8 cellular contexts compared by ENCODE assay signal in genomic region chr11:72787262-72788104, GRCh38. TPM values are rescaled to one million over a fixed set of nuclear protein-coding genes. Genes with fewer than 3 reads are reported as not detected.
DNase-seq lines count a peak whose midpoint lies in the region; ATAC-seq and TF ChIP-seq lines count a peak whose summit lies in the region.

No MANE protein-coding gene starts in this region.

- in situ Hi-C loops in astrocyte of the cerebellum (cut with HindIII; ENCODE audit: low sequenced_read_pairs): no loop called here

- H3K36me3 ChIP-seq in neutrophil: no peaks in the 10 kb centered on the region
- H3K36me3 ChIP-seq in vagina: no peaks in the 10 kb centered on the region

- peak; percentile 36 for DNase-seq in activated CD4-positive, alpha-beta T cell treated with anti-CD3 and anti-CD28 coated beads for 48 hours
- no peak for DNase-seq in activated CD4-positive, alpha-beta T cell treated with anti-CD3 and anti-CD28 coated beads, Interleukin-2, amount 50 U/mL, for 4 hours
- DNase-seq in NAMALWA (ENCODE audit: low spot score) (peak; percentile 72), astrocyte of the cerebellum (ENCODE audit: low read depth) (no peak), NCI-H128 (lab: John Stamatoyannopoulos, UW; ENCODE audit: unreplicated experiment) (no peak), vagina (ENCODE audit: extremely low spot score in 2 of 2) (no peak)

- ATAC-seq in GM18873 (IDR thresholded peaks at IDR 0.05; ENCODE audit: low FRiP score, unreplicated experiment): no peak

- H3K9me3 ChIP-seq in neutrophil: no peaks in the 10 kb centered on the region
- no peaks in the 10 kb centered on the region for H3K9me3 ChIP-seq in vagina

- intact Hi-C loops in vagina (cut with DNase I): no loop called here

- H3K4me3 ChIP-seq in astrocyte of the cerebellum (ENCODE audit: low read depth, low read length): no peak overlapping the region
- peak overlapping the region; percentile 31 to 51 for H3K4me3 ChIP-seq in neutrophil (ENCODE audit: low read depth in 1 of 2, low read length in 1 of 2)
- H3K4me3 ChIP-seq in vagina: no peak overlapping the region

- peak overlapping the region; percentile 87 for H3K27ac ChIP-seq in neutrophil
- no peak overlapping the region for H3K27ac ChIP-seq in vagina

- peak; percentile 3 for TF ChIP-seq CTCF in astrocyte of the cerebellum (IDR thresholded peaks at IDR 0.05; ENCODE audit: low read depth, low read length, missing control alignments)
- TF ChIP-seq CTCF in neutrophil (IDR thresholded peaks at IDR 0.05): peak; percentile 38
- TF ChIP-seq CTCF in vagina (IDR thresholded peaks at IDR 0.05): no peak

- no peak for TF ChIP-seq POLR2A in vagina (IDR thresholded peaks at IDR 0.05)

- H3K27me3 ChIP-seq in neutrophil (peaks cover 3% of the 10 kb centered on the region), vagina (no peaks in the 10 kb centered on the region)

- peaks cover 35 to 37% of the 10 kb centered on the region in 2 experiments for H3K4me1 ChIP-seq in neutrophil (ENCODE audit: control insufficient read depth in 1 of 2, insufficient read depth in 1 of 2, low read depth in 1 of 2, low read length in 1 of 2)
- peaks cover 15% of the 10 kb centered on the region for H3K4me1 ChIP-seq in vagina

RNA-seq across cellular contexts. Expression of gene STARD10, which starts 6.4 kb away (rescaled TPM):
- 75.9 TPM for total RNA-seq in vagina

RNA-seq across cellular contexts. Expression of gene ATG16L2, which starts 26.7 kb away (rescaled TPM):
- total RNA-seq in vagina: 32.2 TPM

RNA-seq across cellular contexts. Expression of gene ARAP1, which starts 35.3 kb away (rescaled TPM):
- total RNA-seq in vagina: 59.2 TPM

Comparison
In these comparisons a context has a peak if more than half of its experiments do, and no peak if none do; other contexts are left out.
1. DNase-seq: peak in activated CD4-positive, alpha-beta T cell treated with anti-CD3 and anti-CD28 coated beads for 48 hours (single experiment) and NAMALWA (single experiment); none in activated CD4-positive, alpha-beta T cell treated with anti-CD3 and anti-CD28 coated beads, Interleukin-2, amount 50 U/mL, for 4 hours (0 of 2), astrocyte of the cerebellum (single experiment), NCI-H128 (single experiment) and vagina (0 of 2).
2. H3K4me3 ChIP-seq: peak in neutrophil (2 of 2); none in astrocyte of the cerebellum (single experiment) and vagina (0 of 2).
3. CTCF ChIP-seq: peak in astrocyte of the cerebellum (single experiment) and neutrophil (single experiment); none in vagina (0 of 3).